ENCODE assay signal across 18 cellular contexts in genomic region chr2:38093503-38093902, GRCh38. TPM values are rescaled to one million over a fixed set of nuclear protein-coding genes. Genes with fewer than 3 reads are reported as not detected.
DNase-seq lines count a peak whose midpoint lies in the region; ATAC-seq and TF ChIP-seq lines count a peak whose summit lies in the region.
"Had no signal": no experiment of that assay in that cellular context is flagged by ENCODE, and none has a peak within 500 bp of the region (broad histone marks: within the 10 kb centered on the region; RNA-seq: fewer than 3 reads in every experiment).

No MANE protein-coding gene starts in this region.

- no peaks in the 10 kb centered on the region for H3K9me3 ChIP-seq in Panc1 (ENCODE audit: control insufficient read depth, insufficient read depth, low read depth, low read length)
- H3K9me3 ChIP-seq in fibroblast of lung (ENCODE audit: control insufficient read depth, insufficient read depth, low read depth, low read length) = no peaks in the 10 kb centered on the region
- H3K9me3 ChIP-seq: lower lobe of right lung, sigmoid colon had no signal

- in situ Hi-C loops in Panc1 (cut with HindIII; ENCODE audit: low pct_unique_long_range_greater_than_20kb, low sequenced_read_pairs) = no loop called here

- no peak overlapping the region for H3K4me3 ChIP-seq in Panc1 (ENCODE audit: low read depth in 2 of 2, low read length in 2 of 2)
- H3K4me3 ChIP-seq in fibroblast of lung (replicated peaks in 1 of 4; ENCODE audit: control extremely low read depth in 1 of 4, insufficient read depth in 1 of 4, low read depth in 3 of 4, low read length in 4 of 4) = no peak overlapping the region
- H3K4me3 ChIP-seq: lower lobe of right lung, neural progenitor cell, sigmoid colon had no signal

- peaks cover 56% of the 10 kb centered on the region for H3K4me1 ChIP-seq in Panc1 (ENCODE audit: control insufficient read depth, insufficient read depth, low read length)
- peaks cover 16% of the 10 kb centered on the region for H3K4me1 ChIP-seq in fibroblast of lung (ENCODE audit: control insufficient read depth, extremely low read depth, insufficient read depth, low read length)

- no peak for TF ChIP-seq CTCF in Panc1 (IDR thresholded peaks at IDR 0.05)
- TF ChIP-seq CTCF in fibroblast of lung (conservative IDR thresholded peaks at IDR 0.05 in 1 of 2, IDR thresholded peaks at IDR 0.05 in 1 of 2; ENCODE audit: low read depth in 1 of 2, low read length in 2 of 2) = no peak

- H3K36me3 Mint-ChIP-seq in activated T-cell treated with anti-CD3 and anti-CD28 coated beads, Interleukin-2, amount 50 U/mL, for 4 hours (ENCODE audit: insufficient read depth) = no peaks in the 10 kb centered on the region
- H3K36me3 Mint-ChIP-seq in stimulated activated effector memory CD8-positive, alpha-beta T cell treated with anti-CD3 and anti-CD28 coated beads, Interleukin-12 subunit alpha, Interleukin-12 subunit beta, amount 100 ng/mL, for 72 hours = no peaks in the 10 kb centered on the region
- H3K36me3 Mint-ChIP-seq: neural progenitor cell; stimulated activated memory B cell treated with anti-CD40 and anti-IgM and Interleukin-4, amounts not matched to agents 10 μg/mL and 1 μg/mL and 100 μg/mL, for 72 hours had no signal

- no peaks in the 10 kb centered on the region for H4K20me1 ChIP-seq in fibroblast of lung (ENCODE audit: control insufficient read depth, extremely low read depth, insufficient read depth, low read length)

- POLR2A ChIA-PET in Panc1 (lab: Charles Lee) = no interaction called here

- H3K4me1 Mint-ChIP-seq in activated T-cell treated with anti-CD3 and anti-CD28 coated beads, Interleukin-2, amount 50 U/mL, for 4 hours (ENCODE audit: low read depth) = peaks cover 2% of the 10 kb centered on the region
- H3K4me1 Mint-ChIP-seq in stimulated activated effector memory CD8-positive, alpha-beta T cell treated with anti-CD3 and anti-CD28 coated beads, Interleukin-12 subunit alpha, Interleukin-12 subunit beta, amount 100 ng/mL, for 72 hours = peaks cover 12% of the 10 kb centered on the region

- no peak overlapping the region for H3K27ac Mint-ChIP-seq in stimulated activated effector memory CD8-positive, alpha-beta T cell treated with anti-CD3 and anti-CD28 coated beads, Interleukin-12 subunit alpha, Interleukin-12 subunit beta, amount 100 ng/mL, for 72 hours
- H3K27ac Mint-ChIP-seq: activated B cell treated with CpG ODN at 0.5 μM for 24 hours; neural progenitor cell; stimulated activated memory B cell treated with anti-CD40 and anti-IgM and Interleukin-4, amounts not matched to agents 10 μg/mL and 1 μg/mL and 100 μg/mL, for 72 hours had no signal

- peaks cover 40% of the 10 kb centered on the region for H3K27me3 Mint-ChIP-seq in activated T-cell treated with anti-CD3 and anti-CD28 coated beads, Interleukin-2, amount 50 U/mL, for 4 hours (ENCODE audit: low read depth)

- no peak overlapping the region for H3K4me2 ChIP-seq in fibroblast of lung (ENCODE audit: extremely low read depth, insufficient read depth, low read length)
- H3K4me2 ChIP-seq: neural progenitor cell had no signal

- no TSS peak for BruUV-seq in Panc1 (replicated peaks; lab: Mats Ljungman, UMichigan)

- no peaks in the 10 kb centered on the region for H3K9me3 Mint-ChIP-seq in activated T-cell treated with anti-CD3 and anti-CD28 coated beads, Interleukin-2, amount 50 U/mL, for 4 hours
- no peaks in the 10 kb centered on the region for H3K9me3 Mint-ChIP-seq in stimulated activated effector memory CD8-positive, alpha-beta T cell treated with anti-CD3 and anti-CD28 coated beads, Interleukin-12 subunit alpha, Interleukin-12 subunit beta, amount 100 ng/mL, for 72 hours
- H3K9me3 Mint-ChIP-seq: activated B cell treated with CpG ODN at 0.5 μM for 24 hours; neural progenitor cell; stimulated activated memory B cell treated with anti-CD40 and anti-IgM and Interleukin-4, amounts not matched to agents 10 μg/mL and 1 μg/mL and 100 μg/mL, for 72 hours had no signal

- H2AFZ ChIP-seq in fibroblast of lung (ENCODE audit: low read length) = no peak overlapping the region
- H2AFZ ChIP-seq: neural progenitor cell had no signal

- no peaks in the 10 kb centered on the region for H3K79me2 ChIP-seq in fibroblast of lung (ENCODE audit: control insufficient read depth, insufficient read depth, low read length)

- H3K9ac ChIP-seq in fibroblast of lung (ENCODE audit: insufficient read depth, low read length) = no peak overlapping the region
- H3K9ac ChIP-seq: neural progenitor cell had no signal

- CTCF ChIA-PET in Panc1 (lab: Charles Lee) = no interaction called here

- H3K27me3 ChIP-seq in Panc1 (ENCODE audit: control insufficient read depth, insufficient read depth, low read length) = no peaks in the 10 kb centered on the region
- peaks cover 5% of the 10 kb centered on the region for H3K27me3 ChIP-seq in fibroblast of lung (ENCODE audit: control insufficient read depth, insufficient read depth, low read length)
- H3K27me3 ChIP-seq: sigmoid colon had no signal

- H3K27ac ChIP-seq in Panc1 (ENCODE audit: low read length) (peak overlapping the region; percentile 77), fibroblast of lung (ENCODE audit: insufficient read depth, low read length) (peak overlapping the region; percentile 28)
- H3K27ac ChIP-seq: epithelial cell of prostate, neural progenitor cell had no signal

- ATAC-seq in activated T-cell treated with anti-CD3 and anti-CD28 coated beads, Interleukin-2, amount 50 U/mL, for 4 hours = peak; percentile 60 to 62
- no peak for ATAC-seq in Panc1
- ATAC-seq in stimulated activated effector memory CD8-positive, alpha-beta T cell treated with anti-CD3 and anti-CD28 coated beads, Interleukin-12 subunit alpha, Interleukin-12 subunit beta, amount 100 ng/mL, for 72 hours = peak; percentile 56
- ATAC-seq: lower lobe of right lung; stimulated activated memory B cell treated with anti-CD40 and anti-IgM and Interleukin-4, amounts not matched to agents 10 μg/mL and 1 μg/mL and 100 μg/mL, for 72 hours had no signal

- no peaks in the 10 kb centered on the region for H3K36me3 ChIP-seq in Panc1 (ENCODE audit: control insufficient read depth, insufficient read depth, low read length)
- no peaks in the 10 kb centered on the region for H3K36me3 ChIP-seq in fibroblast of lung (ENCODE audit: control insufficient read depth, insufficient read depth, low read length)
- H3K36me3 ChIP-seq: lower lobe of right lung, neural progenitor cell, sigmoid colon had no signal

- DNase-seq in activated T-cell treated with anti-CD3 and anti-CD28 coated beads, Interleukin-2, amount 50 U/mL, for 4 hours = no peak
- no peak for DNase-seq in activated T-cell treated with anti-CD3 and anti-CD28 coated beads, Interleukin-2, amount 50 U/mL, for 1 hour
- no peak for DNase-seq in Panc1 (ENCODE audit: low read depth, low spot score)
- DNase-seq in fibroblast of lung (ENCODE audit: low read depth in 2 of 2) = peak in 1 of 2 donors; percentile 63
- DNase-seq in stimulated activated effector memory CD8-positive, alpha-beta T cell treated with anti-CD3 and anti-CD28 coated beads, Interleukin-12 subunit alpha, Interleukin-12 subunit beta, amount 100 ng/mL, for 72 hours (ENCODE audit: low spot score in 2 of 2) = no peak
- no peak for DNase-seq in activated CD4-positive, CD25-positive, alpha-beta regulatory T cell treated with anti-CD3 and anti-CD28 coated beads, Interleukin-2, amount 50 U/mL, for 72 hours
- DNase-seq in NCI-H2227 treated with DMSO at 0.1 percent for 48 hours (lab: John Stamatoyannopoulos, UW) = no peak
- no peak for DNase-seq in NCI-H1048 (lab: John Stamatoyannopoulos, UW)
- DNase-seq: activated B cell treated with CpG ODN at 0.5 μM for 24 hours; activated CD8-positive, alpha-beta memory T cell treated with anti-CD3 and anti-CD28 coated beads, Interleukin-2, amount 50 U/mL, for 4 hours; lower lobe of right lung; NCI-H1105; NCI-H226; sigmoid colon; stimulated activated CD4-positive, alpha-beta T cell treated with anti-CD3 and anti-CD28 coated beads, Interleukin-4, amount 100 ng/mL, for 4 hours had no signal

- intact Hi-C loops in Panc1 (cut with micrococcal nuclease; ENCODE audit: unreplicated experiment) = no loop called here

- H3K4me3 Mint-ChIP-seq in activated T-cell treated with anti-CD3 and anti-CD28 coated beads, Interleukin-2, amount 50 U/mL, for 4 hours = no peak overlapping the region
- no peak overlapping the region for H3K4me3 Mint-ChIP-seq in stimulated activated effector memory CD8-positive, alpha-beta T cell treated with anti-CD3 and anti-CD28 coated beads, Interleukin-12 subunit alpha, Interleukin-12 subunit beta, amount 100 ng/mL, for 72 hours
- H3K4me3 Mint-ChIP-seq: activated B cell treated with CpG ODN at 0.5 μM for 24 hours; neural progenitor cell; stimulated activated memory B cell treated with anti-CD40 and anti-IgM and Interleukin-4, amounts not matched to agents 10 μg/mL and 1 μg/mL and 100 μg/mL, for 72 hours had no signal

RNA-seq across cellular contexts. Expression of gene CYP1B1, which starts 17.6 kb away (rescaled TPM):
- 10 to 100 TPM in 2 of 3 donors, 1 to 10 TPM in 1; 6.3 to 13.9 (median 11.4) TPM for total RNA-seq in activated T-cell treated with anti-CD3 and anti-CD28 coated beads, Interleukin-2, amount 50 U/mL, for 4 hours
- total RNA-seq in Panc1 (2021; ENCODE audit: unreplicated experiment) (86.7 TPM), fibroblast of lung (94.1 and 97.3 TPM in 2 replicates)
- 142 TPM for polyA plus RNA-seq in Panc1 (2012; ENCODE audit: insufficient read length)
- 26.1 and 43.2 TPM in 2 replicates for polyA plus RNA-seq in fibroblast of lung
- 35.8 and 57.1 TPM in 2 replicates for polyA plus RNA-seq in fibroblast of lung (2012)
- polyA minus RNA-seq in fibroblast of lung (ENCODE audit: low replicate concordance) = 147 and 148 TPM in 2 replicates
